Comparison of ENCODE assay signal across 28 cellular contexts in genomic region chr7:410395-410910, GRCh38.
DNase-seq lines count a peak whose midpoint lies in the region; ATAC-seq and TF ChIP-seq lines count a peak whose summit lies in the region.
"Had no signal": no experiment of that assay in that cellular context is flagged by ENCODE, and none has a peak within 500 bp of the region (broad histone marks: within the 10 kb centered on the region; RNA-seq: fewer than 3 reads in every experiment).

No MANE protein-coding gene starts in this region.

- POLR2A ChIA-PET in activated naive CD8-positive, alpha-beta T cell treated with anti-CD3 and anti-CD28 coated beads, Interleukin-2, amount 10 ng/mL, durations not matched to agents 7 days and 5 days (lab: Charles Lee): no interaction called here
- POLR2A ChIA-PET in activated B cell treated with CpG ODN at 0.5 μM for 24 hours (lab: Charles Lee): no interaction called here

- H3K27me3 ChIP-seq in right lobe of liver (no peaks in the 10 kb centered on the region), aorta (ENCODE audit: control insufficient read depth in 1 of 2, insufficient read depth in 2 of 2, low read length in 1 of 2) (no peaks in the 10 kb centered on the region)
- H3K27me3 ChIP-seq: cardiac muscle cell had no signal

- no peak for ATAC-seq in activated naive CD8-positive, alpha-beta T cell treated with anti-CD3 and anti-CD28 coated beads, Interleukin-2, amount 10 ng/mL, durations not matched to agents 7 days and 5 days (ENCODE audit: low read depth)
- ATAC-seq in activated naive CD8-positive, alpha-beta T cell treated with anti-CD3 and anti-CD28 coated beads, Interleukin-2, amount 50 U/mL, for 24 hours: no peak
- ATAC-seq in activated B cell treated with CpG ODN at 0.5 μM for 24 hours (ENCODE audit: low read depth) (no peak), right lobe of liver (peak in 2 of 4 donors; percentile 8 to 13), aorta (ENCODE audit: low FRiP score) (no peak)
- ATAC-seq: activated CD4-positive, CD25-positive, alpha-beta regulatory T cell treated with anti-CD3 and anti-CD28 coated beads, Interleukin-2, amount 50 U/mL, for 24 hours; psoas muscle; stimulated activated effector memory CD8-positive, alpha-beta T cell treated with anti-CD3 and anti-CD28 coated beads, Interleukin-12 subunit alpha, Interleukin-12 subunit beta, amount 100 ng/mL, for 72 hours had no signal

- H3K4me1 Mint-ChIP-seq in activated naive CD8-positive, alpha-beta T cell treated with anti-CD3 and anti-CD28 coated beads, Interleukin-2, amount 10 ng/mL, durations not matched to agents 7 days and 5 days: no peaks in the 10 kb centered on the region
- no peaks in the 10 kb centered on the region for H3K4me1 Mint-ChIP-seq in activated naive CD8-positive, alpha-beta T cell treated with anti-CD3 and anti-CD28 coated beads, Interleukin-2, amount 50 U/mL, for 24 hours
- H3K4me1 Mint-ChIP-seq in activated B cell treated with CpG ODN at 0.5 μM for 24 hours (peaks cover 2% of the 10 kb centered on the region), HFFc6 (ENCODE audit: low read depth) (no peaks in the 10 kb centered on the region)
- H3K4me1 Mint-ChIP-seq: activated naive CD8-positive, alpha-beta T cell treated with anti-CD3 and anti-CD28 coated beads for 36 hours; immature natural killer cell; stimulated activated effector memory CD8-positive, alpha-beta T cell treated with anti-CD3 and anti-CD28 coated beads, Interleukin-12 subunit alpha, Interleukin-12 subunit beta, amount 100 ng/mL, for 72 hours had no signal

- no peaks in the 10 kb centered on the region for H3K9me3 Mint-ChIP-seq in activated naive CD8-positive, alpha-beta T cell treated with anti-CD3 and anti-CD28 coated beads, Interleukin-2, amount 10 ng/mL, durations not matched to agents 7 days and 5 days
- H3K9me3 Mint-ChIP-seq in activated naive CD8-positive, alpha-beta T cell treated with anti-CD3 and anti-CD28 coated beads, Interleukin-2, amount 50 U/mL, for 24 hours: no peaks in the 10 kb centered on the region
- no peaks in the 10 kb centered on the region for H3K9me3 Mint-ChIP-seq in activated B cell treated with CpG ODN at 0.5 μM for 24 hours
- H3K9me3 Mint-ChIP-seq in HFFc6: peaks cover 10% of the 10 kb centered on the region
- H3K9me3 Mint-ChIP-seq: activated naive CD8-positive, alpha-beta T cell treated with anti-CD3 and anti-CD28 coated beads for 36 hours; CD4-positive, alpha-beta T cell; immature natural killer cell; stimulated activated effector memory CD8-positive, alpha-beta T cell treated with anti-CD3 and anti-CD28 coated beads, Interleukin-12 subunit alpha, Interleukin-12 subunit beta, amount 100 ng/mL, for 72 hours; T-helper 1 cell treated with Interleukin-12 subunit alpha and Interleukin-12 subunit beta and Interleukin-4 antibody, amounts not matched to agents 30 μg/mL and 1 μg/mL, for 36 hours; type B pancreatic cell had no signal

- peak; percentile 26 for DNase-seq in activated naive CD8-positive, alpha-beta T cell treated with anti-CD3 and anti-CD28 coated beads, Interleukin-2, amount 10 ng/mL, durations not matched to agents 7 days and 5 days
- DNase-seq in activated naive CD8-positive, alpha-beta T cell treated with anti-CD3 and anti-CD28 coated beads, Interleukin-2, amount 50 U/mL, for 24 hours: no peak
- DNase-seq in activated B cell treated with CpG ODN at 0.5 μM for 24 hours (peak; percentile 11), right lobe of liver (peak in 2 of 3 donors; percentile 10 to 35), aorta (peak; percentile 40 to 55), KBM-7 (no peak), HFFc6 (no peak)
- DNase-seq in activated naive CD4-positive, alpha-beta T cell (lab: John Stamatoyannopoulos, UW): no peak
- DNase-seq: activated effector memory CD4-positive, alpha-beta T cell treated with anti-CD3 and anti-CD28 coated beads, Interleukin-2, amount 50 U/mL, for 16 hours; activated naive CD8-positive, alpha-beta T cell treated with anti-CD3 and anti-CD28 coated beads for 36 hours; activated T-cell treated with anti-CD3 and anti-CD28 coated beads, Interleukin-2, amount 50 U/mL, for 1 hour; effector CD8-positive, alpha-beta T cell; hippocampal formation; immature natural killer cell; mesendoderm; NCI-H146; NCI-H345; NCI-H748 treated with DMSO at 0.1 percent for 48 hours had no signal

- no peaks in the 10 kb centered on the region for H3K9me3 ChIP-seq in right lobe of liver
- no peaks in the 10 kb centered on the region for H3K9me3 ChIP-seq in aorta (ENCODE audit: control insufficient read depth, low read length)
- H3K9me3 ChIP-seq: psoas muscle had no signal

- no peak for TF ChIP-seq POLR2A in right lobe of liver (IDR thresholded peaks at IDR 0.05)

- TF ChIP-seq CTCF in activated B cell treated with CpG ODN at 0.5 μM for 24 hours (IDR thresholded peaks at IDR 0.05): no peak
- TF ChIP-seq CTCF in right lobe of liver (IDR thresholded peaks at IDR 0.05): no peak
- no peak for TF ChIP-seq CTCF in HFFc6 (IDR thresholded peaks at IDR 0.05)

- H3K27ac Mint-ChIP-seq in activated naive CD8-positive, alpha-beta T cell treated with anti-CD3 and anti-CD28 coated beads, Interleukin-2, amount 10 ng/mL, durations not matched to agents 7 days and 5 days: no peak overlapping the region
- no peak overlapping the region for H3K27ac Mint-ChIP-seq in activated naive CD8-positive, alpha-beta T cell treated with anti-CD3 and anti-CD28 coated beads, Interleukin-2, amount 50 U/mL, for 24 hours
- H3K27ac Mint-ChIP-seq in activated B cell treated with CpG ODN at 0.5 μM for 24 hours: no peak overlapping the region
- H3K27ac Mint-ChIP-seq in HFFc6: no peak overlapping the region
- H3K27ac Mint-ChIP-seq: activated naive CD8-positive, alpha-beta T cell treated with anti-CD3 and anti-CD28 coated beads for 36 hours; CD4-positive, alpha-beta T cell; IgD-negative memory B cell; immature natural killer cell; stimulated activated effector memory CD8-positive, alpha-beta T cell treated with anti-CD3 and anti-CD28 coated beads, Interleukin-12 subunit alpha, Interleukin-12 subunit beta, amount 100 ng/mL, for 72 hours; T-helper 1 cell treated with Interleukin-12 subunit alpha and Interleukin-12 subunit beta and Interleukin-4 antibody, amounts not matched to agents 30 μg/mL and 1 μg/mL, for 36 hours; type B pancreatic cell had no signal

- H3K4me3 ChIP-seq in right lobe of liver (no peak overlapping the region), aorta (ENCODE audit: low read length in 2 of 2) (no peak overlapping the region)
- H3K4me3 ChIP-seq: cardiac muscle cell, coronary artery, psoas muscle had no signal

- H3K27me3 Mint-ChIP-seq in activated naive CD8-positive, alpha-beta T cell treated with anti-CD3 and anti-CD28 coated beads, Interleukin-2, amount 10 ng/mL, durations not matched to agents 7 days and 5 days: no peaks in the 10 kb centered on the region
- no peaks in the 10 kb centered on the region for H3K27me3 Mint-ChIP-seq in activated naive CD8-positive, alpha-beta T cell treated with anti-CD3 and anti-CD28 coated beads, Interleukin-2, amount 50 U/mL, for 24 hours
- H3K27me3 Mint-ChIP-seq in activated B cell treated with CpG ODN at 0.5 μM for 24 hours (peaks cover 7% of the 10 kb centered on the region), HFFc6 (ENCODE audit: insufficient read depth) (peaks cover 29% of the 10 kb centered on the region)
- H3K27me3 Mint-ChIP-seq: activated naive CD8-positive, alpha-beta T cell treated with anti-CD3 and anti-CD28 coated beads for 36 hours; CD4-positive, alpha-beta T cell had no signal

- CTCF ChIA-PET in activated B cell treated with CpG ODN at 0.5 μM for 24 hours (lab: Charles Lee): no interaction called here

- H3K36me3 ChIP-seq in right lobe of liver (no peaks in the 10 kb centered on the region), aorta (ENCODE audit: control insufficient read depth in 1 of 2, insufficient read depth in 2 of 2, low read length in 1 of 2) (no peaks in the 10 kb centered on the region)
- H3K36me3 ChIP-seq: cardiac muscle cell had no signal

- H3K4me1 ChIP-seq in right lobe of liver (no peaks in the 10 kb centered on the region), aorta (ENCODE audit: control insufficient read depth in 1 of 2, insufficient read depth in 2 of 2, low read length in 2 of 2) (no peaks in the 10 kb centered on the region)
- H3K4me1 ChIP-seq: psoas muscle had no signal

- H3K27ac ChIP-seq in right lobe of liver (no peak overlapping the region), aorta (ENCODE audit: low read depth in 1 of 2, low read length in 2 of 2) (no peak overlapping the region)
- H3K27ac ChIP-seq: cardiac muscle cell, coronary artery, epithelial cell of prostate, psoas muscle had no signal

- intact Hi-C loops in activated B cell treated with CpG ODN at 0.5 μM for 24 hours (cut with micrococcal nuclease) (no loop called here), right lobe of liver (cut with DNase I) (no loop called here), aorta (cut with DNase I) (no loop called here)

- in situ Hi-C loops in KBM-7 (cut with MboI; ENCODE audit: low pct_unique_long_range_greater_than_20kb, low sequenced_read_pairs): no loop called here

- H3K36me3 Mint-ChIP-seq in activated naive CD8-positive, alpha-beta T cell treated with anti-CD3 and anti-CD28 coated beads, Interleukin-2, amount 10 ng/mL, durations not matched to agents 7 days and 5 days: no peaks in the 10 kb centered on the region
- H3K36me3 Mint-ChIP-seq in activated naive CD8-positive, alpha-beta T cell treated with anti-CD3 and anti-CD28 coated beads, Interleukin-2, amount 50 U/mL, for 24 hours (ENCODE audit: low read depth): no peaks in the 10 kb centered on the region
- H3K36me3 Mint-ChIP-seq in activated B cell treated with CpG ODN at 0.5 μM for 24 hours (ENCODE audit: low read depth) (no peaks in the 10 kb centered on the region), HFFc6 (ENCODE audit: low read depth) (no peaks in the 10 kb centered on the region)
- H3K36me3 Mint-ChIP-seq: activated naive CD8-positive, alpha-beta T cell treated with anti-CD3 and anti-CD28 coated beads for 36 hours; IgD-negative memory B cell; immature natural killer cell; stimulated activated effector memory CD8-positive, alpha-beta T cell treated with anti-CD3 and anti-CD28 coated beads, Interleukin-12 subunit alpha, Interleukin-12 subunit beta, amount 100 ng/mL, for 72 hours; type B pancreatic cell had no signal

- WGBS in right lobe of liver (ENCODE audit: insufficient coverage, low coverage, low lambda C conversion rate, missing lambda C conversion rate): 43% methylated on average over 1 of the region's 20 CpGs
- 90 to 91% methylated on average over 20 of the region's 20 CpGs for WGBS in aorta, 2 donors

- H3K4me3 Mint-ChIP-seq in activated naive CD8-positive, alpha-beta T cell treated with anti-CD3 and anti-CD28 coated beads, Interleukin-2, amount 10 ng/mL, durations not matched to agents 7 days and 5 days: no peak overlapping the region
- H3K4me3 Mint-ChIP-seq in activated naive CD8-positive, alpha-beta T cell treated with anti-CD3 and anti-CD28 coated beads, Interleukin-2, amount 50 U/mL, for 24 hours: no peak overlapping the region
- H3K4me3 Mint-ChIP-seq in activated B cell treated with CpG ODN at 0.5 μM for 24 hours (no peak overlapping the region), HFFc6 (no peak overlapping the region)
- H3K4me3 Mint-ChIP-seq: activated naive CD8-positive, alpha-beta T cell treated with anti-CD3 and anti-CD28 coated beads for 36 hours; CD4-positive, alpha-beta T cell; IgD-negative memory B cell; immature natural killer cell; stimulated activated effector memory CD8-positive, alpha-beta T cell treated with anti-CD3 and anti-CD28 coated beads, Interleukin-12 subunit alpha, Interleukin-12 subunit beta, amount 100 ng/mL, for 72 hours; T-helper 1 cell treated with Interleukin-12 subunit alpha and Interleukin-12 subunit beta and Interleukin-4 antibody, amounts not matched to agents 30 μg/mL and 1 μg/mL, for 36 hours; type B pancreatic cell had no signal

Comparison
In these comparisons a context has a peak if more than half of its experiments do, and no peak if none do; other contexts are left out.
1. DNase-seq: peak in activated naive CD8-positive, alpha-beta T cell treated with anti-CD3 and anti-CD28 coated beads, Interleukin-2, amount 10 ng/mL, durations not matched to agents 7 days and 5 days (single experiment), activated B cell treated with CpG ODN at 0.5 μM for 24 hours (single experiment), right lobe of liver (2 of 3) and aorta (2 of 2); none in activated naive CD8-positive, alpha-beta T cell treated with anti-CD3 and anti-CD28 coated beads, Interleukin-2, amount 50 U/mL, for 24 hours (single experiment), KBM-7 (single experiment), HFFc6 (single experiment) and activated naive CD4-positive, alpha-beta T cell (0 of 4).